15 cellular contexts compared by ENCODE assay signal in the genomic region with DNA sequence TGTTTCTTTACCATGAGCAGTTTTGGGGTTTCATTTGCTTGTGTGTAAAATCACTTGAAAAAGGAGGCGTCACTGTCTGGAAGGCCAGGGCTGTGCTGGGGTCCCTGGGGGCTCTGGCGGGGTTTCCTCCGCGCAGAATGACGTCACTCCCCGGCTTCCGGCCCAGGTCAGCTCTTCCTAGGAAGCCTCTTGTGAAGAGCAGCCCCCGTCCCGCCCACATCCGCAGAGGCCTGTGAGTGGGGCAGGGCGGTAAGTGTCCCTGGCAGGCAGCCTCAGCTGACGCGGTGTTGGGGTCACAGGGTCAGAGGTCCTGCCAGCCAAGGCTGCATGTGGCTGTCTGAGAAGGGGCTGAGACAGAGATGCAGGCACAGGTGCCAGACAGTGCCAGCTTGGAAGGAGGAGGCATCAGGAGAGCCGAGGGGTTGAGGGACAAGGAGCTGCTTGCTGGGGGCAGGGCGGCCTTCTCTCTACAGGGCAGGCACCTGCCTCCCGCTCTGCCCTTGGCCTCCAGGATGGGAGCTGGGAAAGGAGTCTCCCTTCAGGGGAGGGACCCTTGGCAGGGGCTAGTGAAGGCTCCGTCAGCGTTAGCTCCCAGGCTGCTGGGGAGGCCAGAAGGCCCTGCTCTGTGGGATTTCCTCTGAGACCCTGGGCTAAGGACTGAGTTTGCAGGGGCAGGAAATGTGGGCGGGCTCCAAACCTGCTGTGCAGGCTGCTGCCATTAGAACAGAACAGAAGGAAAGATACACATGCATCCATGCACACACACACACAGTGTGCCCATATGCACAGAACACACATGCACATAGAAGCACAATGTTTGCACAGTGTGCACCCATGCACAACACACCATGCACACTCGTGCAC. TPM values are rescaled to one million over a fixed set of nuclear protein-coding genes. Genes with fewer than 3 reads are reported as not detected.
DNase-seq lines count a peak whose midpoint lies in the region; ATAC-seq, FAIRE-seq and TF ChIP-seq lines count a peak whose summit lies in the region.
"Not testable (repeated sequence)": the region's sequence is repeated elsewhere in the genome, so short reads cannot be mapped to it uniquely, and the experiment has no call there.
"Had no signal": no experiment of that assay in that cellular context is flagged by ENCODE, and none has a peak within 500 bp of the region (broad histone marks: within the 10 kb centered on the region; RNA-seq: fewer than 3 reads in every experiment).

No MANE protein-coding gene starts in this region.

- H3K36me3 Mint-ChIP-seq in activated T-helper 17 cell treated with anti-CD3 and anti-CD28 coated beads, Interleukin-2, amount 50 U/mL, for 72 hours (ENCODE audit: low read depth); naive thymus-derived CD4-positive, alpha-beta T cell: not testable (repeated sequence)

- H3F3A ChIP-seq in PC-3 (ENCODE audit: low read length, unreplicated experiment), result not testable (repeated sequence)

- H3K9me2 ChIP-seq in PC-3 (replicated peaks; ENCODE audit: low read length), result not testable (repeated sequence)

- POLR2A ChIA-PET in PC-3 (lab: Charles Lee; ENCODE audit: unreplicated experiment); naive thymus-derived CD4-positive, alpha-beta T cell (lab: Charles Lee): not testable (repeated sequence)

- not testable (repeated sequence) for H3K9ac ChIP-seq in PC-3 (ENCODE audit: low read length)

- H3K27ac ChIP-seq in PC-3 (ENCODE audit: low read length); heart right ventricle; naive thymus-derived CD4-positive, alpha-beta T cell (ENCODE audit: low read depth, low read length); upper lobe of left lung: not testable (repeated sequence)

- FAIRE-seq in GM18507 (lab: Jason Lieb, UNC), result peak; percentile 91

- not testable (repeated sequence) for H3K4me1 ChIP-seq in PC-3 (ENCODE audit: insufficient read depth, low read length); heart right ventricle; naive thymus-derived CD4-positive, alpha-beta T cell (ENCODE audit: control insufficient read depth in 2 of 2, insufficient read depth in 2 of 2, low read length in 2 of 2); upper lobe of left lung

- intact Hi-C loops in PC-3 (cut with micrococcal nuclease); heart right ventricle (cut with DNase I); naive thymus-derived CD4-positive, alpha-beta T cell (cut with micrococcal nuclease): not testable (repeated sequence)

- BruUV-seq in PC-3 (replicated peaks; lab: Mats Ljungman, UMichigan), result not testable (repeated sequence)

- no CpG with 5 or more reads among the region's 20 CpGs for WGBS in heart right ventricle, 2 donors
- no CpG with 5 or more reads among the region's 20 CpGs for WGBS in upper lobe of left lung, 2 donors

- not testable (repeated sequence) for H3K27me3 Mint-ChIP-seq in activated T-helper 17 cell treated with anti-CD3 and anti-CD28 coated beads, Interleukin-2, amount 50 U/mL, for 72 hours; naive thymus-derived CD4-positive, alpha-beta T cell

- H4K20me1 ChIP-seq in PC-3 (ENCODE audit: low read length), result not testable (repeated sequence)

- H3K27me3 ChIP-seq in PC-3 (ENCODE audit: low read length); heart right ventricle; naive thymus-derived CD4-positive, alpha-beta T cell (ENCODE audit: control insufficient read depth in 2 of 2, insufficient read depth in 2 of 2, low read length in 2 of 2); upper lobe of left lung: not testable (repeated sequence)

- ATAC-seq in GM21423 (IDR thresholded peaks at IDR 0.05; ENCODE audit: unreplicated experiment) (peak; percentile 61), HG03095 (IDR thresholded peaks at IDR 0.05; ENCODE audit: unreplicated experiment) (peak; percentile 64), PC-3 (peak; percentile 66), heart right ventricle (peak; percentile 85 to 94 (median 89)), upper lobe of left lung (ENCODE audit: low FRiP score in 2 of 2) (peak; percentile 88 to 89)
- peak; percentile 90 for ATAC-seq in activated T-helper 17 cell treated with anti-CD3 and anti-CD28 coated beads, Interleukin-2, amount 50 U/mL, for 72 hours (replicated peaks)
- ATAC-seq in naive thymus-derived CD4-positive, alpha-beta T cell, result peak; percentile 90

- H3K36me3 ChIP-seq in PC-3 (ENCODE audit: low read depth, low read length); heart right ventricle; naive thymus-derived CD4-positive, alpha-beta T cell (ENCODE audit: control insufficient read depth in 2 of 3, insufficient read depth in 3 of 3, low read length in 3 of 3); upper lobe of left lung: not testable (repeated sequence)

- H3K9me3 Mint-ChIP-seq in activated T-helper 17 cell treated with anti-CD3 and anti-CD28 coated beads, Interleukin-2, amount 50 U/mL, for 72 hours; naive thymus-derived CD4-positive, alpha-beta T cell: not testable (repeated sequence)

- not testable (repeated sequence) for H2AFZ ChIP-seq in PC-3 (ENCODE audit: low read length)

- not testable (repeated sequence) for H3K4me3 ChIP-seq in PC-3 (ENCODE audit: low read length); heart right ventricle; naive thymus-derived CD4-positive, alpha-beta T cell (ENCODE audit: low read length); upper lobe of left lung

- TF ChIP-seq CTCF in PC-3 (conservative IDR thresholded peaks at IDR 0.05; ENCODE audit: low read depth, low read length); heart right ventricle (IDR thresholded peaks at IDR 0.05); upper lobe of left lung (IDR thresholded peaks at IDR 0.05): not testable (repeated sequence)

- H3K4me3 Mint-ChIP-seq in activated T-helper 17 cell treated with anti-CD3 and anti-CD28 coated beads, Interleukin-2, amount 50 U/mL, for 72 hours; naive thymus-derived CD4-positive, alpha-beta T cell: not testable (repeated sequence)

- H3K9me3 ChIP-seq in PC-3 (ENCODE audit: low read length); heart right ventricle; naive thymus-derived CD4-positive, alpha-beta T cell (ENCODE audit: control insufficient read depth in 2 of 3, low read length in 3 of 3); upper lobe of left lung: not testable (repeated sequence)

- DNase-seq in GM18507 (ENCODE audit: extremely low spot score, insufficient read length, low read depth); PC-3; heart right ventricle; naive thymus-derived CD4-positive, alpha-beta T cell; upper lobe of left lung: not testable (repeated sequence)

- H3K79me2 ChIP-seq in PC-3 (ENCODE audit: low read length), result not testable (repeated sequence)

- CTCF ChIA-PET in PC-3 (lab: Charles Lee); naive thymus-derived CD4-positive, alpha-beta T cell (lab: Charles Lee): not testable (repeated sequence)

- H3K27ac Mint-ChIP-seq in activated T-helper 17 cell treated with anti-CD3 and anti-CD28 coated beads, Interleukin-2, amount 50 U/mL, for 72 hours; naive thymus-derived CD4-positive, alpha-beta T cell: not testable (repeated sequence)

- H3K4me1 Mint-ChIP-seq in activated T-helper 17 cell treated with anti-CD3 and anti-CD28 coated beads, Interleukin-2, amount 50 U/mL, for 72 hours; naive thymus-derived CD4-positive, alpha-beta T cell: not testable (repeated sequence)

- not testable (repeated sequence) for TF ChIP-seq POLR2A in upper lobe of left lung (IDR thresholded peaks at IDR 0.05)

- not testable (repeated sequence) for TF ChIP-seq EP300 in upper lobe of left lung (IDR thresholded peaks at IDR 0.05)

- H3K4me2 ChIP-seq in PC-3 (ENCODE audit: low read length), result not testable (repeated sequence)

RNA-seq across cellular contexts. Expression of a gene that starts 8.5 kb away (rescaled TPM):
- not detected in 2 replicates for total RNA-seq in PC-3 (2014; rRNA removed)
- total RNA-seq in activated T-helper 17 cell treated with anti-CD3 and anti-CD28 coated beads, Interleukin-2, amount 50 U/mL, for 72 hours, result not detected
- not detected for total RNA-seq in heart right ventricle
- not detected for polyA plus RNA-seq in heart right ventricle
- not detected for total RNA-seq in naive thymus-derived CD4-positive, alpha-beta T cell
- not detected for polyA plus RNA-seq in naive thymus-derived CD4-positive, alpha-beta T cell
- not detected for total RNA-seq in upper lobe of left lung
- total RNA-seq: activated naive CD4-positive, alpha-beta T cell treated with anti-CD3 and anti-CD28 coated beads for 36 hours; dermis blood vessel endothelial cell; M059J; progenitor cell of endocrine pancreas; skeletal muscle tissue had no signal
- polyA plus RNA-seq: CD14-positive monocyte, IgD-negative memory B cell had no signal
